In the genomic region with DNA sequence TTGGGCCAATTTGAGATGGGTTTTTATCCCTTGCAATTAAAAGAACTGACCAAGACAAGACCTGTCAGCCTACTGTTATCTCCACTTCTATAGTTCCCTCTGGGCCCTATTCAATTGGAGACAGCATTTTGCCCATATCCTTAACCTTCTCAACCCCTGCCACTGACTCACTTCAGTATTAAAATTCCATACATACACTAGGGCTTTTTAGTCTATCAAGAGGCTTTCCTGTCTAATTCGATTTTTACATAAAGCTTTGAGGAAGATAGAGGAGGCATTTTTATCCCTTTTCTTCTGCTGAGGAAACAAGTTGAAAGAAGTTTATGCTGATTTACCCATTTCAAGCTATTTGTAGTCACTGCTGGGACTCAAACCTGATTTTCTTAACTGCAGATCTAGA, we compare ENCODE assay signal across 16 cellular contexts. TPM values are rescaled to one million over a fixed set of nuclear protein-coding genes. Genes with fewer than 3 reads are reported as not detected.
DNase-seq lines count a peak whose midpoint lies in the region; ATAC-seq and TF ChIP-seq lines count a peak whose summit lies in the region.
"Had no signal": no experiment of that assay in that cellular context is flagged by ENCODE, and none has a peak within 500 bp of the region (broad histone marks: within the 10 kb centered on the region; RNA-seq: fewer than 3 reads in every experiment).

No MANE protein-coding gene starts in this region.

- POLR2A ChIA-PET in SK-N-SH (lab: Yijun Ruan, JAX) = no interaction called here

- WGBS in SK-N-SH (ENCODE audit: low lambda C conversion rate) = 25% methylated on average over 1 of the region's 1 CpG
- WGBS in esophagus squamous epithelium, 2 donors = 56 to 57% methylated on average over 1 of the region's 1 CpG

- H3K9me3 ChIP-seq in SK-N-SH (no peaks in the 10 kb centered on the region), esophagus squamous epithelium (no peaks in the 10 kb centered on the region)

- no peak for TF ChIP-seq CTCF in SK-N-SH (IDR thresholded peaks at IDR 0.05)
- TF ChIP-seq CTCF in fibroblast of villous mesenchyme (IDR thresholded peaks at IDR 0.05; ENCODE audit: insufficient read depth, low read depth, low read length) = no peak
- no peak for TF ChIP-seq CTCF in esophagus squamous epithelium (IDR thresholded peaks at IDR 0.05)

- no peak for TF ChIP-seq POLR2A in GM18505 (IDR thresholded peaks at IDR 0.05; ENCODE audit: borderline replicate concordance, extremely low read depth, insufficient read depth, insufficient read length)
- TF ChIP-seq POLR2A in esophagus squamous epithelium (IDR thresholded peaks at IDR 0.05) = no peak

- H3K4me3 Mint-ChIP-seq in activated CD4-positive, alpha-beta T cell treated with anti-CD3 and anti-CD28 coated beads, Interleukin-2, amount 10 ng/mL, durations not matched to agents 24 days and 14 days = no peak overlapping the region
- H3K4me3 Mint-ChIP-seq: GM23338 had no signal

- peak in 1 of 2 experiments; percentile 61; a peak in 1 of 4 replicates for TF ChIP-seq EP300 in SK-N-SH (IDR thresholded peaks at IDR 0.05; ENCODE audit: borderline replicate concordance in 1 of 2, low read depth in 1 of 2, low read length in 1 of 2)

- H3K27ac Mint-ChIP-seq in activated CD4-positive, alpha-beta T cell treated with anti-CD3 and anti-CD28 coated beads, Interleukin-2, amount 10 ng/mL, durations not matched to agents 24 days and 14 days = no peak overlapping the region

- H3K36me3 ChIP-seq in SK-N-SH (replicated peaks in 1 of 2; ENCODE audit: control insufficient read depth in 1 of 2, insufficient read depth in 2 of 2, low read length in 1 of 2) (no peaks in the 10 kb centered on the region), esophagus squamous epithelium (no peaks in the 10 kb centered on the region)

- CTCF ChIA-PET in SK-N-SH (lab: Yijun Ruan, JAX) = interaction anchor here (0.8 to 9.3 kb wide), 6 partner anchors 141 to 375 kb away, joined by 3 to 277 read pairs (median 4); no protein-coding TSS in a partner anchor

- H2AFZ ChIP-seq in SK-N-SH (ENCODE audit: low read depth) = no peak overlapping the region
- H2AFZ ChIP-seq: GM23338 had no signal

- H3K4me2 ChIP-seq in SK-N-SH = no peak overlapping the region
- H3K4me2 ChIP-seq: GM23338 had no signal

- H3K27me3 ChIP-seq in SK-N-SH (ENCODE audit: insufficient read depth) (no peaks in the 10 kb centered on the region), esophagus squamous epithelium (no peaks in the 10 kb centered on the region)

- H3K79me2 ChIP-seq in SK-N-SH (ENCODE audit: insufficient read depth) = no peaks in the 10 kb centered on the region

- peaks cover 15% of the 10 kb centered on the region for H3F3A ChIP-seq in SK-N-SH (replicated peaks; ENCODE audit: insufficient read depth)

- H3K4me1 Mint-ChIP-seq in activated CD4-positive, alpha-beta T cell treated with anti-CD3 and anti-CD28 coated beads, Interleukin-2, amount 10 ng/mL, durations not matched to agents 24 days and 14 days = no peaks in the 10 kb centered on the region

- peaks cover 3% of the 10 kb centered on the region for H3K27me3 Mint-ChIP-seq in activated CD4-positive, alpha-beta T cell treated with anti-CD3 and anti-CD28 coated beads, Interleukin-2, amount 10 ng/mL, durations not matched to agents 24 days and 14 days

- intact Hi-C loops in activated CD4-positive, alpha-beta T cell treated with anti-CD3 and anti-CD28 coated beads, Interleukin-2, amount 10 ng/mL, durations not matched to agents 24 days and 14 days (cut with micrococcal nuclease) = loop anchor here (10.0 kb wide), 2 partner anchors 379 to 549 kb away; no protein-coding TSS in a partner anchor
- intact Hi-C loops in esophagus squamous epithelium (cut with DNase I) = loop anchor here (5.0 kb wide), 1 partner anchor 446 kb away; the partner anchor contains the start of gene LRRC58

- no peaks in the 10 kb centered on the region for H3K36me3 Mint-ChIP-seq in activated CD4-positive, alpha-beta T cell treated with anti-CD3 and anti-CD28 coated beads, Interleukin-2, amount 10 ng/mL, durations not matched to agents 24 days and 14 days (ENCODE audit: low read depth)

- TF ChIP-seq RAD21 in SK-N-SH (IDR thresholded peaks at IDR 0.05; ENCODE audit: low read length) = no peak

- no peak for ATAC-seq in GM18505 (IDR thresholded peaks at IDR 0.05; ENCODE audit: unreplicated experiment)
- ATAC-seq: GM23338, HepG2 had no signal

- H3K9me2 ChIP-seq in SK-N-SH = no peaks in the 10 kb centered on the region

- H3K27ac ChIP-seq in SK-N-SH (ENCODE audit: low read depth in 2 of 2, low read length in 1 of 2) (peak overlapping the region; percentile 51 to 56; a peak in 3 of 4 replicates), esophagus squamous epithelium (no peak overlapping the region)
- H3K27ac ChIP-seq: 22Rv1 had no signal

- H3K9me3 Mint-ChIP-seq in activated CD4-positive, alpha-beta T cell treated with anti-CD3 and anti-CD28 coated beads, Interleukin-2, amount 10 ng/mL, durations not matched to agents 24 days and 14 days = no peaks in the 10 kb centered on the region
- H3K9me3 Mint-ChIP-seq: GM23338 had no signal

- DNase-seq in activated CD4-positive, alpha-beta T cell treated with anti-CD3 and anti-CD28 coated beads, Interleukin-2, amount 10 ng/mL, durations not matched to agents 24 days and 14 days = peak; percentile 34
- no peak for DNase-seq in activated CD4-positive, alpha-beta T cell treated with anti-CD3 and anti-CD28 coated beads for 48 hours
- DNase-seq in SK-N-SH (no peak), fibroblast of villous mesenchyme (ENCODE audit: low read depth) (peak; percentile 18), hippocampal formation (lab: John Stamatoyannopoulos, UW) (no peak), NCI-H1436 treated with DMSO at 0.1 percent for 48 hours (lab: John Stamatoyannopoulos, UW) (no peak), esophagus squamous epithelium (lab: John Stamatoyannopoulos, UW) (no peak)
- DNase-seq: C1 segment of cervical spinal cord, COR-L47, DMS153, NCI-H2029, NCI-H510A treated with DMSO at 0.1 percent for 48 hours had no signal

- peaks cover 0 to 17% of the 10 kb centered on the region in 2 experiments; a peak in 2 of 4 replicates for H3K4me1 ChIP-seq in SK-N-SH (ENCODE audit: control insufficient read depth in 1 of 2, insufficient read depth in 2 of 2, low read depth in 1 of 2, low read length in 1 of 2)
- no peaks in the 10 kb centered on the region for H3K4me1 ChIP-seq in esophagus squamous epithelium

- no peak overlapping the region for H3K4me3 ChIP-seq in SK-N-SH (ENCODE audit: low read depth in 2 of 2, low read length in 1 of 2)
- H3K4me3 ChIP-seq in fibroblast of villous mesenchyme (ENCODE audit: low read depth, low read length) = no peak overlapping the region
- H3K4me3 ChIP-seq in esophagus squamous epithelium = no peak overlapping the region
- H3K4me3 ChIP-seq: GM23338 had no signal

- H4K20me1 ChIP-seq in SK-N-SH (ENCODE audit: insufficient read depth) = no peaks in the 10 kb centered on the region

- no peak overlapping the region for H3K9ac ChIP-seq in SK-N-SH

TF ChIP-seq in SK-N-SH, 30 proteins besides CTCF, POLR2A, EP300 and RAD21 (continues in another document):
- TF ChIP-seq RXRA (IDR thresholded peaks at IDR 0.05; ENCODE audit: borderline replicate concordance, low read depth) = peak; percentile 60; the same call in 1 of the 2 replicates
- no peak for TF ChIP-seq POLR2AphosphoS5 (IDR thresholded peaks at IDR 0.05; ENCODE audit: low read depth, low read length)
- TF ChIP-seq GABPA (IDR thresholded peaks at IDR 0.05; ENCODE audit: low read depth) = no peak
- TF ChIP-seq EZH2phosphoT487 (IDR thresholded peaks at IDR 0.05; ENCODE audit: borderline replicate concordance, low read depth) = no peak
- TF ChIP-seq ELF1 (IDR thresholded peaks at IDR 0.05) = no peak
- TF ChIP-seq, protein P1, sequence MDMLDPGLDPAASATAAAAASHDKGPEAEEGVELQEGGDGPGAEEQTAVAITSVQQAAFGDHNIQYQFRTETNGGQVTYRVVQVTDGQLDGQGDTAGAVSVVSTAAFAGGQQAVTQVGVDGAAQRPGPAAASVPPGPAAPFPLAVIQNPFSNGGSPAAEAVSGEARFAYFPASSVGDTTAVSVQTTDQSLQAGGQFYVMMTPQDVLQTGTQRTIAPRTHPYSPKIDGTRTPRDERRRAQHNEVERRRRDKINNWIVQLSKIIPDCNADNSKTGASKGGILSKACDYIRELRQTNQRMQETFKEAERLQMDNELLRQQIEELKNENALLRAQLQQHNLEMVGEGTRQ (IDR thresholded peaks at IDR 0.05; ENCODE audit: borderline replicate concordance, low read depth, low read length) = no peak
- no peak for TF ChIP-seq NRF1 (IDR thresholded peaks at IDR 0.05; ENCODE audit: low read depth, low read length)
- TF ChIP-seq USF1 (IDR thresholded peaks at IDR 0.05; ENCODE audit: borderline replicate concordance, low read depth) = no peak
- TF ChIP-seq NFIC (IDR thresholded peaks at IDR 0.05; ENCODE audit: borderline replicate concordance) = no peak; the same call in 1 of the 2 replicates
- no peak for TF ChIP-seq TAF1 (IDR thresholded peaks at IDR 0.05; ENCODE audit: borderline replicate concordance, low read depth, low read length)
- TF ChIP-seq RFX5 (IDR thresholded peaks at IDR 0.05; ENCODE audit: low read length) = no peak
- no peak for TF ChIP-seq SMC3 (IDR thresholded peaks at IDR 0.05; ENCODE audit: low read depth, low read length)
- no peak for TF ChIP-seq MXI1 (IDR thresholded peaks at IDR 0.05; ENCODE audit: low read depth, low read length)

RNA-seq across cellular contexts. Expression of gene GTF2E1, which starts 51.1 kb away (rescaled TPM):
- total RNA-seq in activated CD4-positive, alpha-beta T cell treated with anti-CD3 and anti-CD28 coated beads, Interleukin-2, amount 10 ng/mL, durations not matched to agents 24 days and 14 days = 25.9 and 27.8 TPM in 2 replicates
- polyA plus RNA-seq in SK-N-SH (2012; rRNA removed) = 5.7 and 7.7 TPM in 2 replicates
- 8.9 and 9.1 TPM in 2 replicates for polyA plus RNA-seq in SK-N-SH (2012; cell fraction: cytosol; rRNA removed)
- polyA plus RNA-seq in SK-N-SH (2012; cell fraction: nucleus; rRNA removed) = 4.1 and 7.1 TPM in 2 replicates
- total RNA-seq in fibroblast of villous mesenchyme (16.1 and 32.4 TPM in 2 replicates), esophagus squamous epithelium (10 to 100 TPM in 1 of 4 donors, 1 to 10 TPM in 3; 3.1 to 14.5 (median 8.3) TPM)

RNA-seq across cellular contexts. Expression of gene RABL3, which starts 51.3 kb away (rescaled TPM):
- 27.6 and 29.3 TPM in 2 replicates for total RNA-seq in activated CD4-positive, alpha-beta T cell treated with anti-CD3 and anti-CD28 coated beads, Interleukin-2, amount 10 ng/mL, durations not matched to agents 24 days and 14 days
- 2.2 and 3.5 TPM in 2 replicates for polyA plus RNA-seq in SK-N-SH (2012; rRNA removed)
- polyA plus RNA-seq in SK-N-SH (2012; cell fraction: cytosol; rRNA removed) = 4.8 and 5.8 TPM in 2 replicates
- 1.4 and 3.5 TPM in 2 replicates for polyA plus RNA-seq in SK-N-SH (2012; cell fraction: nucleus; rRNA removed)
- total RNA-seq in fibroblast of villous mesenchyme (16.1 and 18.1 TPM in 2 replicates), esophagus squamous epithelium (10 to 100 TPM in 3 of 4 donors, 1 to 10 TPM in 1; 8.0 to 15.4 (median 13.4) TPM)

Comparison
In these comparisons a context has a peak if more than half of its experiments do, and no peak if none do; other contexts are left out.
1. DNase-seq: peak in activated CD4-positive, alpha-beta T cell treated with anti-CD3 and anti-CD28 coated beads, Interleukin-2, amount 10 ng/mL, durations not matched to agents 24 days and 14 days (single experiment) and fibroblast of villous mesenchyme (single experiment); none in activated CD4-positive, alpha-beta T cell treated with anti-CD3 and anti-CD28 coated beads for 48 hours (single experiment), SK-N-SH (single experiment), hippocampal formation (0 of 2), NCI-H1436 treated with DMSO at 0.1 percent for 48 hours (single experiment) and esophagus squamous epithelium (single experiment).
2. H3K27ac ChIP-seq: peak in SK-N-SH (2 of 2); none in esophagus squamous epithelium (0 of 4).